2 cellular contexts compared by ENCODE assay signal in the genomic region with DNA sequence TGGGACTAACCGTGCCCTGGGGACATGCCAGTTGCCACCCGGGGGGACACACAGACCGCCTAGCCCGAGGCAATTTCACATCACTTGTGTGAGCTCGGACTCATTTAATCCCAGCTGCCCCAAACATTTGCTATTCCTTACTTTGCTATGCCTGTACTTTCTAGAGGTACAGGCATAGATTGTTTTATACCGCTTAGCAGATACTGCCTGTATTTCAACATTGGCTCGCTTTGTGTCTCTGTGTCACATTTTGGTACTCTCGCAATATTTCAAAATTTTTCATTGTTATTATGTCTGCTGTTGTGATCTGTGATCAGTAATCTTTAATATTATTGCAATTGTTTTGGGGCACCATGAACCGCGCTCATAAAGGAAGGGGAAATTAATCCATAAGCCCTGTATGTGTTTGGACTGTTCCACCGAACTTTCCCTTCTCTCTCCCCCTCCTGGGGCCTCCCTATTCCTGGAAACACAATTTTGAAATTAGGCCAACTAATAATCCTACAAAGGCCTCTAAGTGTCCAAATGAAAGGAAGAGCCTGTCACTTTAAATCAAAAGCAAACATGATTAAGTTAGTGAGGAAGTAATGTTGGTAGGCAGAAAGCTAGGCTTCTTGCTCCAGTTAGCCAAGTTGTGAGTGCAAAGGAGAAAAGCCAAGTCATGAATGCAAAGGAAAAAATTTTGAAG.
TF ChIP-seq lines count a peak whose summit lies in the region.

No MANE protein-coding gene starts in this region.

TF ChIP-seq in GM12878, 131 proteins besides CTCF, POLR2A, EP300 and RAD21 (continues in another document):
- TF ChIP-seq FOS (IDR thresholded peaks at IDR 0.05; ENCODE audit: borderline replicate concordance, extremely low read depth, insufficient read length) (no peak), YBX1 (IDR thresholded peaks at IDR 0.05) (peak; percentile 81; the same call in 1 of the 2 replicates), SMARCA5 (IDR thresholded peaks at IDR 0.05) (no peak), KLF5 (IDR thresholded peaks at IDR 0.05; ENCODE audit: partially characterized antibody) (no peak), TCF7 (IDR thresholded peaks at IDR 0.05; ENCODE audit: borderline replicate concordance) (no peak), MTA3 (IDR thresholded peaks at IDR 0.05; ENCODE audit: borderline replicate concordance, low read length) (0 out of 2 replicates have a peak, but pooled peaks have one; percentile 59)
- TF ChIP-seq, protein P1, sequence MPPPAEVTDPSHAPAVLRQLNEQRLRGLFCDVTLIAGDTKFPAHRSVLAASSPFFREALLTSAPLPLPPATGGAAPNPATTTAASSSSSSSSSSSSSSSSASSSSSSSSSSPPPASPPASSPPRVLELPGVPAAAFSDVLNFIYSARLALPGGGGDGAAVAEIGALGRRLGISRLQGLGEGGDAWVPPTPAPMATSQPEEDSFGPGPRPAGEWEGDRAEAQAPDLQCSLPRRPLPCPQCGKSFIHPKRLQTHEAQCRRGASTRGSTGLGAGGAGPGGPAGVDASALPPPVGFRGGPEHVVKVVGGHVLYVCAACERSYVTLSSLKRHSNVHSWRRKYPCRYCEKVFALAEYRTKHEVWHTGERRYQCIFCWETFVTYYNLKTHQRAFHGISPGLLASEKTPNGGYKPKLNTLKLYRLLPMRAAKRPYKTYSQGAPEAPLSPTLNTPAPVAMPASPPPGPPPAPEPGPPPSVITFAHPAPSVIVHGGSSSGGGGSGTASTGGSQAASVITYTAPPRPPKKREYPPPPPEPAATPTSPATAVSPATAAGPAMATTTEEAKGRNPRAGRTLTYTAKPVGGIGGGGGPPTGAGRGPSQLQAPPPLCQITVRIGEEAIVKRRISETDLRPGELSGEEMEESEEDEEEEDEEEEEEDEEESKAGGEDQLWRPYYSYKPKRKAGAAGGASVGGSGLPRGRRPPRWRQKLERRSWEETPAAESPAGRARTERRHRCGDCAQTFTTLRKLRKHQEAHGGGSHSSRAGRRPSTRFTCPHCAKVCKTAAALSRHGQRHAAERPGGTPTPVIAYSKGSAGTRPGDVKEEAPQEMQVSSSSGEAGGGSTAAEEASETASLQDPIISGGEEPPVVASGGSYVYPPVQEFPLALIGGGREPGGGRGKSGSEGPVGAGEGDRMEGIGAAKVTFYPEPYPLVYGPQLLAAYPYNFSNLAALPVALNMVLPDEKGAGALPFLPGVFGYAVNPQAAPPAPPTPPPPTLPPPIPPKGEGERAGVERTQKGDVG (CRISPR knock-in tag; IDR thresholded peaks at IDR 0.05), result no peak
- TF ChIP-seq, protein P2, sequence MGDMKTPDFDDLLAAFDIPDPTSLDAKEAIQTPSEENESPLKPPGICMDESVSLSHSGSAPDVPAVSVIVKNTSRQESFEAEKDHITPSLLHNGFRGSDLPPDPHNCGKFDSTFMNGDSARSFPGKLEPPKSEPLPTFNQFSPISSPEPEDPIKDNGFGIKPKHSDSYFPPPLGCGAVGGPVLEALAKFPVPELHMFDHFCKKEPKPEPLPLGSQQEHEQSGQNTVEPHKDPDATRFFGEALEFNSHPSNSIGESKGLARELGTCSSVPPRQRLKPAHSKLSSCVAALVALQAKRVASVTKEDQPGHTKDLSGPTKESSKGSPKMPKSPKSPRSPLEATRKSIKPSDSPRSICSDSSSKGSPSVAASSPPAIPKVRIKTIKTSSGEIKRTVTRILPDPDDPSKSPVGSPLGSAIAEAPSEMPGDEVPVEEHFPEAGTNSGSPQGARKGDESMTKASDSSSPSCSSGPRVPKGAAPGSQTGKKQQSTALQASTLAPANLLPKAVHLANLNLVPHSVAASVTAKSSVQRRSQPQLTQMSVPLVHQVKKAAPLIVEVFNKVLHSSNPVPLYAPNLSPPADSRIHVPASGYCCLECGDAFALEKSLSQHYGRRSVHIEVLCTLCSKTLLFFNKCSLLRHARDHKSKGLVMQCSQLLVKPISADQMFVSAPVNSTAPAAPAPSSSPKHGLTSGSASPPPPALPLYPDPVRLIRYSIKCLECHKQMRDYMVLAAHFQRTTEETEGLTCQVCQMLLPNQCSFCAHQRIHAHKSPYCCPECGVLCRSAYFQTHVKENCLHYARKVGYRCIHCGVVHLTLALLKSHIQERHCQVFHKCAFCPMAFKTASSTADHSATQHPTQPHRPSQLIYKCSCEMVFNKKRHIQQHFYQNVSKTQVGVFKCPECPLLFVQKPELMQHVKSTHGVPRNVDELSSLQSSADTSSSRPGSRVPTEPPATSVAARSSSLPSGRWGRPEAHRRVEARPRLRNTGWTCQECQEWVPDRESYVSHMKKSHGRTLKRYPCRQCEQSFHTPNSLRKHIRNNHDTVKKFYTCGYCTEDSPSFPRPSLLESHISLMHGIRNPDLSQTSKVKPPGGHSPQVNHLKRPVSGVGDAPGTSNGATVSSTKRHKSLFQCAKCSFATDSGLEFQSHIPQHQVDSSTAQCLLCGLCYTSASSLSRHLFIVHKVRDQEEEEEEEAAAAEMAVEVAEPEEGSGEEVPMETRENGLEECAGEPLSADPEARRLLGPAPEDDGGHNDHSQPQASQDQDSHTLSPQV (IDR thresholded peaks at IDR 0.05), result no peak
- TF ChIP-seq, protein P3, sequence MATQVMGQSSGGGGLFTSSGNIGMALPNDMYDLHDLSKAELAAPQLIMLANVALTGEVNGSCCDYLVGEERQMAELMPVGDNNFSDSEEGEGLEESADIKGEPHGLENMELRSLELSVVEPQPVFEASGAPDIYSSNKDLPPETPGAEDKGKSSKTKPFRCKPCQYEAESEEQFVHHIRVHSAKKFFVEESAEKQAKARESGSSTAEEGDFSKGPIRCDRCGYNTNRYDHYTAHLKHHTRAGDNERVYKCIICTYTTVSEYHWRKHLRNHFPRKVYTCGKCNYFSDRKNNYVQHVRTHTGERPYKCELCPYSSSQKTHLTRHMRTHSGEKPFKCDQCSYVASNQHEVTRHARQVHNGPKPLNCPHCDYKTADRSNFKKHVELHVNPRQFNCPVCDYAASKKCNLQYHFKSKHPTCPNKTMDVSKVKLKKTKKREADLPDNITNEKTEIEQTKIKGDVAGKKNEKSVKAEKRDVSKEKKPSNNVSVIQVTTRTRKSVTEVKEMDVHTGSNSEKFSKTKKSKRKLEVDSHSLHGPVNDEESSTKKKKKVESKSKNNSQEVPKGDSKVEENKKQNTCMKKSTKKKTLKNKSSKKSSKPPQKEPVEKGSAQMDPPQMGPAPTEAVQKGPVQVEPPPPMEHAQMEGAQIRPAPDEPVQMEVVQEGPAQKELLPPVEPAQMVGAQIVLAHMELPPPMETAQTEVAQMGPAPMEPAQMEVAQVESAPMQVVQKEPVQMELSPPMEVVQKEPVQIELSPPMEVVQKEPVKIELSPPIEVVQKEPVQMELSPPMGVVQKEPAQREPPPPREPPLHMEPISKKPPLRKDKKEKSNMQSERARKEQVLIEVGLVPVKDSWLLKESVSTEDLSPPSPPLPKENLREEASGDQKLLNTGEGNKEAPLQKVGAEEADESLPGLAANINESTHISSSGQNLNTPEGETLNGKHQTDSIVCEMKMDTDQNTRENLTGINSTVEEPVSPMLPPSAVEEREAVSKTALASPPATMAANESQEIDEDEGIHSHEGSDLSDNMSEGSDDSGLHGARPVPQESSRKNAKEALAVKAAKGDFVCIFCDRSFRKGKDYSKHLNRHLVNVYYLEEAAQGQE (IDR thresholded peaks at IDR 0.05; ENCODE audit: low read depth, low read length), result no peak

TF ChIP-seq in HepG2, 621 proteins besides CTCF, POLR2A, EP300 and RAD21:
- TF ChIP-seq BCL6 (CRISPR knock-in tag; IDR thresholded peaks at IDR 0.05) (peak; percentile 84), CENPX (CRISPR knock-in tag; IDR thresholded peaks at IDR 0.05) (no peak), ARNT (IDR thresholded peaks at IDR 0.05) (no peak), POGZ (CRISPR knock-in tag; IDR thresholded peaks at IDR 0.05) (0 out of 2 replicates have a peak, but pooled peaks have one; percentile 3), PAWR (CRISPR knock-in tag; IDR thresholded peaks at IDR 0.05; ENCODE audit: borderline replicate concordance) (no peak), NR3C1 (CRISPR knock-in tag; IDR thresholded peaks at IDR 0.05) (no peak), IKZF4 (CRISPR knock-in tag; IDR thresholded peaks at IDR 0.05; ENCODE audit: borderline replicate concordance, low read depth, not compliant biosample characterization) (no peak), NFE2L1 (CRISPR knock-in tag; IDR thresholded peaks at IDR 0.05; ENCODE audit: borderline replicate concordance) (no peak)
- TF ChIP-seq, protein P4, sequence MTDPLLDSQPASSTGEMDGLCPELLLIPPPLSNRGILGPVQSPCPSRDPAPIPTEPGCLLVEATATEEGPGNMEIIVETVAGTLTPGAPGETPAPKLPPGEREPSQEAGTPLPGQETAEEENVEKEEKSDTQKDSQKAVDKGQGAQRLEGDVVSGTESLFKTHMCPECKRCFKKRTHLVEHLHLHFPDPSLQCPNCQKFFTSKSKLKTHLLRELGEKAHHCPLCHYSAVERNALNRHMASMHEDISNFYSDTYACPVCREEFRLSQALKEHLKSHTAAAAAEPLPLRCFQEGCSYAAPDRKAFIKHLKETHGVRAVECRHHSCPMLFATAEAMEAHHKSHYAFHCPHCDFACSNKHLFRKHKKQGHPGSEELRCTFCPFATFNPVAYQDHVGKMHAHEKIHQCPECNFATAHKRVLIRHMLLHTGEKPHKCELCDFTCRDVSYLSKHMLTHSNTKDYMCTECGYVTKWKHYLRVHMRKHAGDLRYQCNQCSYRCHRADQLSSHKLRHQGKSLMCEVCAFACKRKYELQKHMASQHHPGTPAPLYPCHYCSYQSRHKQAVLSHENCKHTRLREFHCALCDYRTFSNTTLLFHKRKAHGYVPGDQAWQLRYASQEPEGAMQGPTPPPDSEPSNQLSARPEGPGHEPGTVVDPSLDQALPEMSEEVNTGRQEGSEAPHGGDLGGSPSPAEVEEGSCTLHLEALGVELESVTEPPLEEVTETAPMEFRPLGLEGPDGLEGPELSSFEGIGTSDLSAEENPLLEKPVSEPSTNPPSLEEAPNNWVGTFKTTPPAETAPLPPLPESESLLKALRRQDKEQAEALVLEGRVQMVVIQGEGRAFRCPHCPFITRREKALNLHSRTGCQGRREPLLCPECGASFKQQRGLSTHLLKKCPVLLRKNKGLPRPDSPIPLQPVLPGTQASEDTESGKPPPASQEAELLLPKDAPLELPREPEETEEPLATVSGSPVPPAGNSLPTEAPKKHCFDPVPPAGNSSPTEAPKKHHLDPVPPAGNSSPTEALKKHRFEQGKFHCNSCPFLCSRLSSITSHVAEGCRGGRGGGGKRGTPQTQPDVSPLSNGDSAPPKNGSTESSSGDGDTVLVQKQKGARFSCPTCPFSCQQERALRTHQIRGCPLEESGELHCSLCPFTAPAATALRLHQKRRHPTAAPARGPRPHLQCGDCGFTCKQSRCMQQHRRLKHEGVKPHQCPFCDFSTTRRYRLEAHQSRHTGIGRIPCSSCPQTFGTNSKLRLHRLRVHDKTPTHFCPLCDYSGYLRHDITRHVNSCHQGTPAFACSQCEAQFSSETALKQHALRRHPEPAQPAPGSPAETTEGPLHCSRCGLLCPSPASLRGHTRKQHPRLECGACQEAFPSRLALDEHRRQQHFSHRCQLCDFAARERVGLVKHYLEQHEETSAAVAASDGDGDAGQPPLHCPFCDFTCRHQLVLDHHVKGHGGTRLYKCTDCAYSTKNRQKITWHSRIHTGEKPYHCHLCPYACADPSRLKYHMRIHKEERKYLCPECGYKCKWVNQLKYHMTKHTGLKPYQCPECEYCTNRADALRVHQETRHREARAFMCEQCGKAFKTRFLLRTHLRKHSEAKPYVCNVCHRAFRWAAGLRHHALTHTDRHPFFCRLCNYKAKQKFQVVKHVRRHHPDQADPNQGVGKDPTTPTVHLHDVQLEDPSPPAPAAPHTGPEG (CRISPR knock-in tag; IDR thresholded peaks at IDR 0.05), result no peak
- TF ChIP-seq, protein P5, sequence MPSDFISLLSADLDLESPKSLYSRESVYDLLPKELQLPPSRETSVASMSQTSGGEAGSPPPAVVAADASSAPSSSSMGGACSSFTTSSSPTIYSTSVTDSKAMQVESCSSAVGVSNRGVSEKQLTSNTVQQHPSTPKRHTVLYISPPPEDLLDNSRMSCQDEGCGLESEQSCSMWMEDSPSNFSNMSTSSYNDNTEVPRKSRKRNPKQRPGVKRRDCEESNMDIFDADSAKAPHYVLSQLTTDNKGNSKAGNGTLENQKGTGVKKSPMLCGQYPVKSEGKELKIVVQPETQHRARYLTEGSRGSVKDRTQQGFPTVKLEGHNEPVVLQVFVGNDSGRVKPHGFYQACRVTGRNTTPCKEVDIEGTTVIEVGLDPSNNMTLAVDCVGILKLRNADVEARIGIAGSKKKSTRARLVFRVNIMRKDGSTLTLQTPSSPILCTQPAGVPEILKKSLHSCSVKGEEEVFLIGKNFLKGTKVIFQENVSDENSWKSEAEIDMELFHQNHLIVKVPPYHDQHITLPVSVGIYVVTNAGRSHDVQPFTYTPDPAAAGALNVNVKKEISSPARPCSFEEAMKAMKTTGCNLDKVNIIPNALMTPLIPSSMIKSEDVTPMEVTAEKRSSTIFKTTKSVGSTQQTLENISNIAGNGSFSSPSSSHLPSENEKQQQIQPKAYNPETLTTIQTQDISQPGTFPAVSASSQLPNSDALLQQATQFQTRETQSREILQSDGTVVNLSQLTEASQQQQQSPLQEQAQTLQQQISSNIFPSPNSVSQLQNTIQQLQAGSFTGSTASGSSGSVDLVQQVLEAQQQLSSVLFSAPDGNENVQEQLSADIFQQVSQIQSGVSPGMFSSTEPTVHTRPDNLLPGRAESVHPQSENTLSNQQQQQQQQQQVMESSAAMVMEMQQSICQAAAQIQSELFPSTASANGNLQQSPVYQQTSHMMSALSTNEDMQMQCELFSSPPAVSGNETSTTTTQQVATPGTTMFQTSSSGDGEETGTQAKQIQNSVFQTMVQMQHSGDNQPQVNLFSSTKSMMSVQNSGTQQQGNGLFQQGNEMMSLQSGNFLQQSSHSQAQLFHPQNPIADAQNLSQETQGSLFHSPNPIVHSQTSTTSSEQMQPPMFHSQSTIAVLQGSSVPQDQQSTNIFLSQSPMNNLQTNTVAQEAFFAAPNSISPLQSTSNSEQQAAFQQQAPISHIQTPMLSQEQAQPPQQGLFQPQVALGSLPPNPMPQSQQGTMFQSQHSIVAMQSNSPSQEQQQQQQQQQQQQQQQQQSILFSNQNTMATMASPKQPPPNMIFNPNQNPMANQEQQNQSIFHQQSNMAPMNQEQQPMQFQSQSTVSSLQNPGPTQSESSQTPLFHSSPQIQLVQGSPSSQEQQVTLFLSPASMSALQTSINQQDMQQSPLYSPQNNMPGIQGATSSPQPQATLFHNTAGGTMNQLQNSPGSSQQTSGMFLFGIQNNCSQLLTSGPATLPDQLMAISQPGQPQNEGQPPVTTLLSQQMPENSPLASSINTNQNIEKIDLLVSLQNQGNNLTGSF (CRISPR knock-in tag; IDR thresholded peaks at IDR 0.05), result no peak
- TF ChIP-seq, protein P6, sequence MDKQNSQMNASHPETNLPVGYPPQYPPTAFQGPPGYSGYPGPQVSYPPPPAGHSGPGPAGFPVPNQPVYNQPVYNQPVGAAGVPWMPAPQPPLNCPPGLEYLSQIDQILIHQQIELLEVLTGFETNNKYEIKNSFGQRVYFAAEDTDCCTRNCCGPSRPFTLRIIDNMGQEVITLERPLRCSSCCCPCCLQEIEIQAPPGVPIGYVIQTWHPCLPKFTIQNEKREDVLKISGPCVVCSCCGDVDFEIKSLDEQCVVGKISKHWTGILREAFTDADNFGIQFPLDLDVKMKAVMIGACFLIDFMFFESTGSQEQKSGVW (CRISPR knock-in tag; IDR thresholded peaks at IDR 0.05; ENCODE audit: borderline replicate concordance), result no peak
